In the genomic region with DNA sequence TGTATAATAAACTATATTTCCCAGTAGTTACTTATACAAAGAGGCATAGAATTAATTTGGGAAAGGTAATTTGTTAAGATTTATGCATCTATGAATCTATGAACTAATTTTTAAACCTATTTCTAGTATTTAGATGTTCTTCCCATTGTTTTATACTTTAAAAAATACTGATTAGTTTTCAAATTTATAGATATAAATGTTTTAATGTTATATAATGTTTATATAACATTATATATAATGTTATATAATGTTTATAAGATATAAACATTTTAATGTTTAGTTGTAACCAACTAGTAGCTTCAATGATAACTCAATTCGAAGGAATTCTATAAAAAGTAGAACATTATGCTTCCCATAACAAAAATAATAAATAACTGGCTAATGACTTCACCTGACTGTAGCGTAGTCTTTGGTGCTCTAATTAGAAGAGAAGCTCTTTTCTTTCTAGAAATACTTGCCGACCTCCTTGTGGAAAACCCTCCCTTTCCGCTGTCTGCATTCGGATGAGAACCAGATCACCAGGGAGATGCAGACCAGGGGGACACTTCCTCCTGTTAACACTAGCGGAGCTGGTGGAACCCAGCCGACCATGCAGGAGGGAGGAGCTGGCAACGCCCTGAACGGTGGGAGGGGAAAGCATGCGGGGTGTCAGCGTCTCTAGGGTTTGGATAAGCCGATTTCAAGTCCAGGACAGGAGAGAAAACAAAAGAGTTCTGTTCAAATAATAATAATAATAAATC, we compare ENCODE assay signal across 8 cellular contexts.
A peak's percentile ranks its signal among the peaks of the same experiment; 100 is the strongest.
DNase-seq lines count a peak whose midpoint lies in the region; ATAC-seq, FAIRE-seq and TF ChIP-seq lines count a peak whose summit lies in the region.

No MANE protein-coding gene starts in this region.

- H3K36me3 ChIP-seq in ES-I3 (ENCODE audit: insufficient read depth, low read length) (no peaks in the 10 kb centered on the region), Loucy (ENCODE audit: insufficient read depth, low read length) (no peaks in the 10 kb centered on the region), pancreas (no peaks in the 10 kb centered on the region), upper lobe of right lung (no peaks in the 10 kb centered on the region)

- H3K9me2 ChIP-seq in Loucy (replicated peaks; ENCODE audit: low read depth, low read length) = no peaks in the 10 kb centered on the region

- ATAC-seq in pancreas = peak in 2 of 4 donors; percentile 22 to 38
- ATAC-seq in upper lobe of right lung = peak; percentile 78

- H3K9ac ChIP-seq in ES-I3 (ENCODE audit: low read depth, low read length) = peak overlapping the region; percentile 19; the same call in 1 of the 2 replicates
- peak overlapping the region; percentile 93 for H3K9ac ChIP-seq in Loucy (ENCODE audit: low read depth, low read length, poor library complexity, severe bottlenecking)

- intact Hi-C loops in pancreas (cut with DNase I) = no loop called here
- intact Hi-C loops in upper lobe of right lung (cut with DNase I) = no loop called here

- peak; percentile 94 for FAIRE-seq in pancreas (lab: Jason Lieb, UNC)

- H3K27ac ChIP-seq in pancreas = no peak overlapping the region
- no peak overlapping the region for H3K27ac ChIP-seq in upper lobe of right lung

- peaks cover 6% of the 10 kb centered on the region for H3F3A ChIP-seq in Loucy (ENCODE audit: low read depth)

- TF ChIP-seq CTCF in Loucy (conservative IDR thresholded peaks at IDR 0.05; ENCODE audit: low read length) (no peak), pancreas (IDR thresholded peaks at IDR 0.05) (no peak), upper lobe of right lung (IDR thresholded peaks at IDR 0.05) (no peak)

- H3K4me2 ChIP-seq in Loucy (ENCODE audit: low read depth, low read length, poor library complexity, severe bottlenecking) = peak overlapping the region; percentile 74

- H3K79me2 ChIP-seq in Loucy (ENCODE audit: insufficient read depth, low read length) = peaks cover 16% of the 10 kb centered on the region; the same call in 1 of the 2 replicates

- 1% methylated on average over 12 of the region's 12 CpGs for WGBS in pancreas, 2 donors

- no peaks in the 10 kb centered on the region for H3K9me3 ChIP-seq in ES-I3 (ENCODE audit: control insufficient read depth, insufficient read depth, low read length)
- no peaks in the 10 kb centered on the region for H3K9me3 ChIP-seq in Loucy (ENCODE audit: insufficient read depth, low read depth, low read length)
- H3K9me3 ChIP-seq in pancreas = no peaks in the 10 kb centered on the region
- no peaks in the 10 kb centered on the region for H3K9me3 ChIP-seq in upper lobe of right lung

- peak overlapping the region; percentile 60 for H2AFZ ChIP-seq in Loucy (ENCODE audit: low read length)

- H3K4me3 ChIP-seq in Loucy (ENCODE audit: low read length, poor library complexity, severe bottlenecking) (peak overlapping the region; percentile 90), pancreas (peak overlapping the region in 2 of 4 donors; percentile 47 to 55), upper lobe of right lung (peak overlapping the region; percentile 65)

- H3K27me3 ChIP-seq in Loucy (ENCODE audit: insufficient read depth, low read length, poor library complexity, severe bottlenecking) (no peaks in the 10 kb centered on the region), pancreas (peaks cover 0 to 8% (median 0%) of the 10 kb centered on the region in 4 donors), upper lobe of right lung (peaks cover 22% of the 10 kb centered on the region)

- no peaks in the 10 kb centered on the region for H4K20me1 ChIP-seq in Loucy (ENCODE audit: insufficient read depth, low read length, poor library complexity, severe bottlenecking)

- H3K4me1 ChIP-seq in ES-I3 (ENCODE audit: insufficient read depth, low read length) (no peaks in the 10 kb centered on the region; the same call in 1 of the 2 replicates), Loucy (ENCODE audit: insufficient read depth, low read length, poor library complexity, severe bottlenecking) (peaks cover 35% of the 10 kb centered on the region), pancreas (peaks cover 0 to 10% (median 5%) of the 10 kb centered on the region in 3 donors), upper lobe of right lung (peaks cover 9% of the 10 kb centered on the region)

- DNase-seq in H4 (ENCODE audit: low spot score) (peak; percentile 93), SIG-M5 (lab: John Stamatoyannopoulos, UW) (peak; percentile 81), germinal center (ENCODE audit: low spot score) (peak; percentile 64), pancreas (peak in 5 of 6 donors; percentile 18 to 60 (median 44)), upper lobe of right lung (peak; percentile 86)
- peak; percentile 53 for DNase-seq in activated gamma-delta T cell treated with anti-CD3 and anti-CD28 coated beads, Interleukin-2, amount 50 U/mL, for 16 hours (ENCODE audit: low read depth)
